ENCODE assay signal across 22 cellular contexts in genomic region chr17:12252442-12252841, GRCh38.
"Had no signal": no experiment of that assay in that cellular context is flagged by ENCODE, and none has a peak within 500 bp of the region (broad histone marks: within the 10 kb centered on the region; RNA-seq: fewer than 3 reads in every experiment).

No MANE protein-coding gene starts in this region.

- ATAC-seq: left lung; stimulated activated effector memory CD8-positive, alpha-beta T cell treated with anti-CD3 and anti-CD28 coated beads, Interleukin-12 subunit alpha, Interleukin-12 subunit beta, amount 100 ng/mL, for 72 hours; stimulated activated naive CD8-positive, alpha-beta T cell treated with anti-CD3 and anti-CD28 coated beads, Interleukin-15, Interleukin-2, amounts not matched to agents 100 U/mL and 50 U/mL, for 24 hours; upper lobe of right lung had no signal

- H3K4me1 ChIP-seq: left lung, parathyroid adenoma, prostate gland, testis, tibial nerve, upper lobe of right lung had no signal

- H3K27ac ChIP-seq: dorsolateral prefrontal cortex, left lung, parathyroid adenoma, prostate gland, testis, tibial nerve, upper lobe of right lung had no signal

- H3K27me3 ChIP-seq: heart right ventricle, left lung, testis, tibial nerve had no signal

- H3K36me3 ChIP-seq: heart right ventricle, left lung, prostate gland, tibial nerve, upper lobe of right lung had no signal

- DNase-seq: central memory CD4-positive, alpha-beta T cell; cortex of kidney; dorsolateral prefrontal cortex; effector CD8-positive, alpha-beta T cell; heart right ventricle; hypothalamus; islet precursor cell; left lung; mesenchymal stem cell; midbrain; naive B cell; nephron progenitor cell; stimulated activated CD4-positive, alpha-beta T cell treated with anti-CD3 and anti-CD28 coated beads, Interleukin-2, amount 100 ng/mL, for 48 hours; stimulated activated naive CD8-positive, alpha-beta T cell treated with anti-CD3 and anti-CD28 coated beads, Interleukin-15, Interleukin-2, amounts not matched to agents 100 U/mL and 50 U/mL, for 24 hours; testis; upper lobe of right lung had no signal

- H3K9ac ChIP-seq: parathyroid adenoma had no signal

- H3K4me3 ChIP-seq: dorsolateral prefrontal cortex, heart right ventricle, left lung, lung, prostate gland, smooth muscle cell, testis, tibial nerve, upper lobe of right lung had no signal

- H3K9me3 ChIP-seq: heart right ventricle, left lung, prostate gland, testis, tibial nerve, upper lobe of right lung had no signal
